In the genomic region with DNA sequence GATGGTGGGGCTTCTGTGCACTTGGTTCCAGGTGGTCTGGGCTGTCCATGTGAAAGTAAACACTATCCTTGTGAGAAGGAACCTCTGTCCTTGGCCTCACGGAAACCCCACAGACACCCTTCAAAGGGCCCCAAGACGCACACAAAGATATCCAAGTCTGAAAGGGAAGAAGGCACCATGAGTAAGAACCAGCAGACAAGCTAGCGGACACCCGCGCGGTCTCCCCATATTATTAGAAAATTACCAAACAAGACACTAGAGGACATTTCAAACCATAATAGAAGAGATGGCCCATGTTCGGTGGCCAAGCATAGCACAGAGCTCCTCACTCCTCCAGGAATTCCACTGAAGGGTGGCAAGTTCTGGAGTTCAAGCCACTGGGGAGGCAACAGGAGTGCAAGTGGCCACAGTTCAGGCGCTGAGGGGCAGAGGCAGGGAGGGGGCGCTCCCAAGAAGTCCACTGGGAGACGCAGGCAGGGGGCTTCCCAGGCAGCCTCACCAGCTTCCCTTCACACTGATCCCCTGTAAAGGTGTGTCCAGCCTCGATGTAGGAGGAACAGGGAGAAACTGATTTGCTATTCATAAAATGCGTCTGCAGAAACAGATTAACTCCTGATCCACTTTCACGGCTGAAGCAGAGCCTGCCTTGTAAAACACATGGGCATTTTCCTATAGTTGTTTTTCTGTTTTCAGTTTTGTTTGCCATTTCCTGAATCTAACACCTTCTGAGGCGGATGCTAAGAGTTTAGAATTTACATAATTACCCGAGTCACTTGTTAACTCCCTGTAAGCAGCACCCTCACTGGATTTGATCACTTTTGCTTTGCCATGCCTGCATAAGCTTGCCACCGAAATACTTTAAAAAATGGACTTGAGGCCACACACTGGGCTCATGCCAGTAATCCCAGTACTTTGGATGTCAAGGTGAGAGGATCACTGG, we compare ENCODE assay signal across 1 cellular context.
TF ChIP-seq lines count a peak whose summit lies in the region.

No MANE protein-coding gene starts in this region.

TF ChIP-seq in WTC11, 78 proteins besides CTCF, POLR2A, EP300 and RAD21 (continued from another document):
- TF ChIP-seq, protein P1, sequence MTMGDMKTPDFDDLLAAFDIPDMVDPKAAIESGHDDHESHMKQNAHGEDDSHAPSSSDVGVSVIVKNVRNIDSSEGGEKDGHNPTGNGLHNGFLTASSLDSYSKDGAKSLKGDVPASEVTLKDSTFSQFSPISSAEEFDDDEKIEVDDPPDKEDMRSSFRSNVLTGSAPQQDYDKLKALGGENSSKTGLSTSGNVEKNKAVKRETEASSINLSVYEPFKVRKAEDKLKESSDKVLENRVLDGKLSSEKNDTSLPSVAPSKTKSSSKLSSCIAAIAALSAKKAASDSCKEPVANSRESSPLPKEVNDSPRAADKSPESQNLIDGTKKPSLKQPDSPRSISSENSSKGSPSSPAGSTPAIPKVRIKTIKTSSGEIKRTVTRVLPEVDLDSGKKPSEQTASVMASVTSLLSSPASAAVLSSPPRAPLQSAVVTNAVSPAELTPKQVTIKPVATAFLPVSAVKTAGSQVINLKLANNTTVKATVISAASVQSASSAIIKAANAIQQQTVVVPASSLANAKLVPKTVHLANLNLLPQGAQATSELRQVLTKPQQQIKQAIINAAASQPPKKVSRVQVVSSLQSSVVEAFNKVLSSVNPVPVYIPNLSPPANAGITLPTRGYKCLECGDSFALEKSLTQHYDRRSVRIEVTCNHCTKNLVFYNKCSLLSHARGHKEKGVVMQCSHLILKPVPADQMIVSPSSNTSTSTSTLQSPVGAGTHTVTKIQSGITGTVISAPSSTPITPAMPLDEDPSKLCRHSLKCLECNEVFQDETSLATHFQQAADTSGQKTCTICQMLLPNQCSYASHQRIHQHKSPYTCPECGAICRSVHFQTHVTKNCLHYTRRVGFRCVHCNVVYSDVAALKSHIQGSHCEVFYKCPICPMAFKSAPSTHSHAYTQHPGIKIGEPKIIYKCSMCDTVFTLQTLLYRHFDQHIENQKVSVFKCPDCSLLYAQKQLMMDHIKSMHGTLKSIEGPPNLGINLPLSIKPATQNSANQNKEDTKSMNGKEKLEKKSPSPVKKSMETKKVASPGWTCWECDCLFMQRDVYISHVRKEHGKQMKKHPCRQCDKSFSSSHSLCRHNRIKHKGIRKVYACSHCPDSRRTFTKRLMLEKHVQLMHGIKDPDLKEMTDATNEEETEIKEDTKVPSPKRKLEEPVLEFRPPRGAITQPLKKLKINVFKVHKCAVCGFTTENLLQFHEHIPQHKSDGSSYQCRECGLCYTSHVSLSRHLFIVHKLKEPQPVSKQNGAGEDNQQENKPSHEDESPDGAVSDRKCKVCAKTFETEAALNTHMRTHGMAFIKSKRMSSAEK (CRISPR knock-in tag; IDR thresholded peaks at IDR 0.05; ENCODE audit: borderline replicate concordance): no peak
- TF ChIP-seq, protein P2, sequence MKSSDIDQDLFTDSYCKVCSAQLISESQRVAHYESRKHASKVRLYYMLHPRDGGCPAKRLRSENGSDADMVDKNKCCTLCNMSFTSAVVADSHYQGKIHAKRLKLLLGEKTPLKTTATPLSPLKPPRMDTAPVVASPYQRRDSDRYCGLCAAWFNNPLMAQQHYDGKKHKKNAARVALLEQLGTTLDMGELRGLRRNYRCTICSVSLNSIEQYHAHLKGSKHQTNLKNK (CRISPR knock-in tag; IDR thresholded peaks at IDR 0.05): no peak
- no peak for TF ChIP-seq CREB1 (CRISPR knock-in tag; IDR thresholded peaks at IDR 0.05)
- TF ChIP-seq RELA (CRISPR knock-in tag; IDR thresholded peaks at IDR 0.05; ENCODE audit: borderline replicate concordance): no peak
- TF ChIP-seq EMX1 (CRISPR knock-in tag; IDR thresholded peaks at IDR 0.05): no peak
- TF ChIP-seq ETV6 (CRISPR knock-in tag; IDR thresholded peaks at IDR 0.05): no peak
- TF ChIP-seq FOXK1 (CRISPR knock-in tag; IDR thresholded peaks at IDR 0.05): no peak
- TF ChIP-seq, protein P3, sequence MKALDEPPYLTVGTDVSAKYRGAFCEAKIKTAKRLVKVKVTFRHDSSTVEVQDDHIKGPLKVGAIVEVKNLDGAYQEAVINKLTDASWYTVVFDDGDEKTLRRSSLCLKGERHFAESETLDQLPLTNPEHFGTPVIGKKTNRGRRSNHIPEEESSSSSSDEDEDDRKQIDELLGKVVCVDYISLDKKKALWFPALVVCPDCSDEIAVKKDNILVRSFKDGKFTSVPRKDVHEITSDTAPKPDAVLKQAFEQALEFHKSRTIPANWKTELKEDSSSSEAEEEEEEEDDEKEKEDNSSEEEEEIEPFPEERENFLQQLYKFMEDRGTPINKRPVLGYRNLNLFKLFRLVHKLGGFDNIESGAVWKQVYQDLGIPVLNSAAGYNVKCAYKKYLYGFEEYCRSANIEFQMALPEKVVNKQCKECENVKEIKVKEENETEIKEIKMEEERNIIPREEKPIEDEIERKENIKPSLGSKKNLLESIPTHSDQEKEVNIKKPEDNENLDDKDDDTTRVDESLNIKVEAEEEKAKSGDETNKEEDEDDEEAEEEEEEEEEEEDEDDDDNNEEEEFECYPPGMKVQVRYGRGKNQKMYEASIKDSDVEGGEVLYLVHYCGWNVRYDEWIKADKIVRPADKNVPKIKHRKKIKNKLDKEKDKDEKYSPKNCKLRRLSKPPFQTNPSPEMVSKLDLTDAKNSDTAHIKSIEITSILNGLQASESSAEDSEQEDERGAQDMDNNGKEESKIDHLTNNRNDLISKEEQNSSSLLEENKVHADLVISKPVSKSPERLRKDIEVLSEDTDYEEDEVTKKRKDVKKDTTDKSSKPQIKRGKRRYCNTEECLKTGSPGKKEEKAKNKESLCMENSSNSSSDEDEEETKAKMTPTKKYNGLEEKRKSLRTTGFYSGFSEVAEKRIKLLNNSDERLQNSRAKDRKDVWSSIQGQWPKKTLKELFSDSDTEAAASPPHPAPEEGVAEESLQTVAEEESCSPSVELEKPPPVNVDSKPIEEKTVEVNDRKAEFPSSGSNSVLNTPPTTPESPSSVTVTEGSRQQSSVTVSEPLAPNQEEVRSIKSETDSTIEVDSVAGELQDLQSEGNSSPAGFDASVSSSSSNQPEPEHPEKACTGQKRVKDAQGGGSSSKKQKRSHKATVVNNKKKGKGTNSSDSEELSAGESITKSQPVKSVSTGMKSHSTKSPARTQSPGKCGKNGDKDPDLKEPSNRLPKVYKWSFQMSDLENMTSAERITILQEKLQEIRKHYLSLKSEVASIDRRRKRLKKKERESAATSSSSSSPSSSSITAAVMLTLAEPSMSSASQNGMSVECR (CRISPR knock-in tag; IDR thresholded peaks at IDR 0.05; ENCODE audit: borderline replicate concordance): no peak
- no peak for TF ChIP-seq SMAD3 (CRISPR knock-in tag; IDR thresholded peaks at IDR 0.05; ENCODE audit: borderline replicate concordance)
- no peak for TF ChIP-seq ZNF121 (CRISPR knock-in tag; IDR thresholded peaks at IDR 0.05)
- TF ChIP-seq FOXP1 (CRISPR knock-in tag; IDR thresholded peaks at IDR 0.05; ENCODE audit: borderline replicate concordance): no peak
